In the genomic region with DNA sequence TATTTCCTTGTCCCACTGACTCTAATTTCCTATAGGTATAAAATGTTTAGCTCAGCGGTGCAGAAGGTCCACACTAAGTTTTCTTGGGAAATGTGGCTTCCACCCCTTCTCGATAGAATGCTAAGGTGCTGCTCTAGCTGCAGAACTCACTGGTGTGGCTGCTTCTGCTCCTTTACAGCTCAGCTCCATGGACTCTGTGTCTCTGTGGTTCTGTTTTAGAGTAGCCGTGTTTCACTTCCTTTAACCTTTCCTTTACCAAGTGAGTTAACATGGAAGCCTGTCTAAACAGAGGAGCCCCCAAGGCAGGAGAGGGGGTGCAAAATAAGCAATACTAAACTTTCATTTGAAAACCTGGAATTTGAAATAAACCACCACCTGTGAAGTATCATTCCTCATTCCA, we compare ENCODE assay signal across 11 cellular contexts.
A peak's percentile ranks its signal among the peaks of the same experiment; 100 is the strongest.
DNase-seq lines count a peak whose midpoint lies in the region; ATAC-seq, FAIRE-seq and TF ChIP-seq lines count a peak whose summit lies in the region.
"Had no signal": no experiment of that assay in that cellular context is flagged by ENCODE, and none has a peak within 500 bp of the region (broad histone marks: within the 10 kb centered on the region; RNA-seq: fewer than 3 reads in every experiment).

No MANE protein-coding gene starts in this region.

- H3K79me2 ChIP-seq in HepG2 (ENCODE audit: insufficient read depth, low read length) = no peaks in the 10 kb centered on the region

- CTCF ChIA-PET in HepG2 (lab: Yijun Ruan, JAX; ENCODE audit: low intra/inter-chr PET ratio, low total read pairs) = no interaction called here

- ATAC-seq in right lobe of liver (peak in 3 of 4 donors; percentile 28 to 37 (median 30)), HepG2 (no peak), T-helper 17 cell (no peak), left lung (peak; percentile 16)

- H3K36me3 ChIP-seq in right lobe of liver (no peaks in the 10 kb centered on the region), HepG2 (replicated peaks in 1 of 2; ENCODE audit: control insufficient read depth in 1 of 2, insufficient read depth in 2 of 2, low read length in 2 of 2) (no peaks in the 10 kb centered on the region), left lung (no peaks in the 10 kb centered on the region), vagina (no peaks in the 10 kb centered on the region), spleen (no peaks in the 10 kb centered on the region)

- no peak overlapping the region for H3K9ac ChIP-seq in HepG2 (ENCODE audit: insufficient read depth, low read depth, low read length)

- H3K4me3 Mint-ChIP-seq in T-helper 17 cell = peak overlapping the region; percentile 89

- in situ Hi-C loops in HepG2 (cut with HindIII; ENCODE audit: extremely low pct_ligation_motif_present, low pct_unique_long_range_greater_than_20kb) = no loop called here

- peaks cover 20% of the 10 kb centered on the region for H3K4me1 Mint-ChIP-seq in T-helper 17 cell

- FAIRE-seq in HepG2 (lab: Jason Lieb, UNC) = no peak

- H3K4me2 ChIP-seq in HepG2 (ENCODE audit: low read depth, low read length) = no peak overlapping the region

- TF ChIP-seq POLR2A in right lobe of liver (IDR thresholded peaks at IDR 0.05) (no peak), HepG2 (IDR thresholded peaks at IDR 0.05; ENCODE audit: insufficient read depth in 1 of 2, low read depth in 2 of 2, low read length in 2 of 2) (no peak), vagina (IDR thresholded peaks at IDR 0.05) (no peak), spleen (IDR thresholded peaks at IDR 0.05) (no peak)

- no peaks in the 10 kb centered on the region for H3K36me3 Mint-ChIP-seq in T-helper 17 cell (ENCODE audit: low read depth)
- H3K36me3 Mint-ChIP-seq: IgD-negative memory B cell had no signal

- H3K27ac ChIP-seq in right lobe of liver (peak overlapping the region in 1 of 3 donors; percentile 15), HepG2 (ENCODE audit: extremely low read length, insufficient read depth, low read length) (no peak overlapping the region), left lung (peak overlapping the region; percentile 13 to 74), vagina (peak overlapping the region; percentile 7), spleen (peak overlapping the region in 4 of 8 donors; percentile 45 to 78 (median 68))

- WGBS in right lobe of liver (ENCODE audit: insufficient coverage, low coverage, low lambda C conversion rate, missing lambda C conversion rate) = 41% methylated on average over 3 of the region's 3 CpGs
- 1% methylated on average over 3 of the region's 3 CpGs for whole genome bisulfite sequencing in HepG2 (ENCODE audit: low lambda C conversion rate)
- WGBS in spleen, 5 donors = 28 to 35% (median 32%) methylated on average over 3 of the region's 3 CpGs

- no peaks in the 10 kb centered on the region for H3K27me3 ChIP-seq in right lobe of liver
- H3K27me3 ChIP-seq in HepG2 (ENCODE audit: control insufficient read depth in 1 of 2, insufficient read depth in 2 of 2, low read length in 2 of 2) = peaks cover 5 to 30% of the 10 kb centered on the region in 2 experiments
- H3K27me3 ChIP-seq in left lung = no peaks in the 10 kb centered on the region
- H3K27me3 ChIP-seq in vagina = no peaks in the 10 kb centered on the region
- no peaks in the 10 kb centered on the region for H3K27me3 ChIP-seq in spleen (replicated peaks in 1 of 7)

- H3K4me3 ChIP-seq in right lobe of liver = no peak overlapping the region
- H3K4me3 ChIP-seq in HepG2 (replicated peaks in 1 of 3; ENCODE audit: insufficient read depth in 1 of 3, low read depth in 2 of 3, low read length in 3 of 3) = no peak overlapping the region
- peak overlapping the region in 1 of 2 donors; percentile 31 for H3K4me3 ChIP-seq in left lung
- H3K4me3 ChIP-seq in vagina = peak overlapping the region in 1 of 2 donors; percentile 16
- peak overlapping the region in 4 of 8 donors; percentile 15 to 60 (median 22) for H3K4me3 ChIP-seq in spleen

- H4K20me1 ChIP-seq in HepG2 (ENCODE audit: insufficient read depth, low read length) = no peaks in the 10 kb centered on the region

- intact Hi-C loops in right lobe of liver (cut with DNase I) (no loop called here), HepG2 (cut with micrococcal nuclease; ENCODE audit: unreplicated experiment) (no loop called here), left lung (cut with DNase I) (no loop called here), vagina (cut with DNase I) (no loop called here), spleen (cut with DNase I; ENCODE audit: low total_unique reads) (no loop called here)

- no peak overlapping the region for H3K27ac Mint-ChIP-seq in T-helper 17 cell
- H3K27ac Mint-ChIP-seq: IgD-negative memory B cell had no signal

- TF ChIP-seq EP300 in HepG2 (IDR thresholded peaks at IDR 0.05; ENCODE audit: low read depth in 2 of 2, low read length in 2 of 2) (no peak), HepG2 (CRISPR knock-in tag; IDR thresholded peaks at IDR 0.05; ENCODE audit: borderline replicate concordance) (no peak)

- no TSS peak for BruUV-seq in HepG2 (replicated peaks; lab: Mats Ljungman, UMichigan)

- H3K4me1 ChIP-seq in right lobe of liver (no peaks in the 10 kb centered on the region), HepG2 (ENCODE audit: insufficient read depth, low read length) (no peaks in the 10 kb centered on the region), left lung (peaks cover 0 to 39% of the 10 kb centered on the region in 2 donors), vagina (peaks cover 7% of the 10 kb centered on the region), spleen (peaks cover 0 to 50% (median 24%) of the 10 kb centered on the region in 6 donors)

- H3K27me3 Mint-ChIP-seq in T-helper 17 cell = no peaks in the 10 kb centered on the region
- H3K27me3 Mint-ChIP-seq: activated T-cell treated with anti-CD3 and anti-CD28 coated beads, Interleukin-2, amount 50 U/mL, for 24 hours had no signal

- POLR2A ChIA-PET in HepG2 (lab: Yijun Ruan, JAX) = no interaction called here

- no peaks in the 10 kb centered on the region for H3K9me3 ChIP-seq in right lobe of liver
- H3K9me3 ChIP-seq in HepG2 (ENCODE audit: low read length) = no peaks in the 10 kb centered on the region
- H3K9me3 ChIP-seq in T-helper 17 cell (ENCODE audit: control insufficient read depth, low read length, poor library complexity, severe bottlenecking) = no peaks in the 10 kb centered on the region
- H3K9me3 ChIP-seq in left lung = no peaks in the 10 kb centered on the region
- no peaks in the 10 kb centered on the region for H3K9me3 ChIP-seq in vagina
- no peaks in the 10 kb centered on the region for H3K9me3 ChIP-seq in spleen

- no peak for DNase-seq in right lobe of liver
- DNase-seq in HepG2 (ENCODE audit: low spot score) = no peak
- no peak for DNase-seq in T-helper 17 cell
- DNase-seq in left lung = no peak
- no peak for DNase-seq in vagina (ENCODE audit: extremely low spot score in 2 of 2)
- DNase-seq in amniotic stem cell (lab: John Stamatoyannopoulos, UW) = no peak
- DNase-seq in NK-92 treated with Interleukin-12 subunit alpha and Interleukin-12 subunit beta, amount 100 ng/mL, for 24 hours (lab: John Stamatoyannopoulos, UW) = no peak
- DNase-seq in spleen = no peak
- DNase-seq: activated T-cell treated with anti-CD3 and anti-CD28 coated beads, Interleukin-2, amount 50 U/mL, for 24 hours; NCI-H345 had no signal

- no peak for TF ChIP-seq RAD21 in HepG2 (CRISPR knock-in tag; IDR thresholded peaks at IDR 0.05)

- TF ChIP-seq CTCF in right lobe of liver (IDR thresholded peaks at IDR 0.05) (no peak), HepG2 (CRISPR knock-in tag; IDR thresholded peaks at IDR 0.05) (no peak), left lung (IDR thresholded peaks at IDR 0.05) (no peak), vagina (IDR thresholded peaks at IDR 0.05) (no peak), spleen (IDR thresholded peaks at IDR 0.05 in 8 of 11, conservative IDR thresholded peaks at IDR 0.05 in 3 of 11) (no peak)

- H2AFZ ChIP-seq in HepG2 (ENCODE audit: low read length) = no peak overlapping the region

TF ChIP-seq in HepG2, 621 proteins besides CTCF, POLR2A, EP300 and RAD21:
- TF ChIP-seq THAP11 (CRISPR knock-in tag; IDR thresholded peaks at IDR 0.05) = no peak
- TF ChIP-seq, protein P1, sequence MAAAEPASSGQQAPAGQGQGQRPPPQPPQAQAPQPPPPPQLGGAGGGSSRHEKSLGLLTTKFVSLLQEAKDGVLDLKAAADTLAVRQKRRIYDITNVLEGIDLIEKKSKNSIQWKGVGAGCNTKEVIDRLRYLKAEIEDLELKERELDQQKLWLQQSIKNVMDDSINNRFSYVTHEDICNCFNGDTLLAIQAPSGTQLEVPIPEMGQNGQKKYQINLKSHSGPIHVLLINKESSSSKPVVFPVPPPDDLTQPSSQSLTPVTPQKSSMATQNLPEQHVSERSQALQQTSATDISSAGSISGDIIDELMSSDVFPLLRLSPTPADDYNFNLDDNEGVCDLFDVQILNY (CRISPR knock-in tag; conservative IDR thresholded peaks at IDR 0.05) = no peak

Comparison
In these comparisons a context has a peak if more than half of its experiments do, and no peak if none do; other contexts are left out.
1. ATAC-seq: peak in right lobe of liver (3 of 4) and left lung (single experiment); none in HepG2 (single experiment) and T-helper 17 cell (single experiment).